In genomic region chr15:38374477-38374876, GRCh38 we compare ENCODE assay signal across 18 cellular contexts.
DNase-seq lines count a peak whose midpoint lies in the region; ATAC-seq and TF ChIP-seq lines count a peak whose summit lies in the region.
"Had no signal": no experiment of that assay in that cellular context is flagged by ENCODE, and none has a peak within 500 bp of the region (broad histone marks: within the 10 kb centered on the region; RNA-seq: fewer than 3 reads in every experiment).

No MANE protein-coding gene starts in this region.

- H3K4me1 ChIP-seq in heart left ventricle = peaks cover 0 to 54% (median 41%) of the 10 kb centered on the region in 12 donors
- peaks cover 0 to 20% of the 10 kb centered on the region in 2 donors for H3K4me1 ChIP-seq in right atrium auricular region
- peaks cover 0 to 25% (median 0%) of the 10 kb centered on the region in 3 donors for H3K4me1 ChIP-seq in gastroesophageal sphincter
- H3K4me1 ChIP-seq in Karpas-422 (ENCODE audit: low read length) = no peaks in the 10 kb centered on the region
- H3K4me1 ChIP-seq: BE2C had no signal

- H3K4me2 ChIP-seq in Karpas-422 (ENCODE audit: low read depth, low read length, poor library complexity, severe bottlenecking) = no peak overlapping the region

- H3K27ac ChIP-seq in heart left ventricle (peak overlapping the region in 10 of 12 donors; percentile 2 to 84 (median 57)), right atrium auricular region (peak overlapping the region in 1 of 2 donors; percentile 45), gastroesophageal sphincter (no peak overlapping the region), Karpas-422 (ENCODE audit: low read length) (no peak overlapping the region)

- H3K9me3 ChIP-seq in heart left ventricle = no peaks in the 10 kb centered on the region
- H3K9me3 ChIP-seq in right atrium auricular region = no peaks in the 10 kb centered on the region
- no peaks in the 10 kb centered on the region for H3K9me3 ChIP-seq in gastroesophageal sphincter
- no peaks in the 10 kb centered on the region for H3K9me3 ChIP-seq in Karpas-422 (ENCODE audit: low read length)
- H3K9me3 ChIP-seq: BE2C had no signal

- no peaks in the 10 kb centered on the region for H3K9me2 ChIP-seq in Karpas-422 (replicated peaks; ENCODE audit: insufficient read depth, low read length)

- H2AFZ ChIP-seq in Karpas-422 (ENCODE audit: low read length) = no peak overlapping the region

- H4K20me1 ChIP-seq in Karpas-422 (ENCODE audit: insufficient read depth, low read depth, low read length) = no peaks in the 10 kb centered on the region

- peak; percentile 49 to 63 (median 57) for ATAC-seq in heart left ventricle
- ATAC-seq in gastroesophageal sphincter = peak; percentile 72
- ATAC-seq in omental fat pad (ENCODE audit: low FRiP score) = peak; percentile 95
- ATAC-seq in GM18511 (IDR thresholded peaks at IDR 0.05; ENCODE audit: unreplicated experiment) = no peak
- ATAC-seq in HG03439 (IDR thresholded peaks at IDR 0.05; ENCODE audit: unreplicated experiment) = no peak
- no peak for ATAC-seq in GM18505 (IDR thresholded peaks at IDR 0.05; ENCODE audit: unreplicated experiment)
- ATAC-seq: K562 had no signal

- TF ChIP-seq EP300 in gastroesophageal sphincter (IDR thresholded peaks at IDR 0.05) = no peak

- WGBS in heart left ventricle, 4 donors = 32 to 59% (median 46%) methylated on average over 3 of the region's 3 CpGs
- 44 to 53% methylated on average over 2 to 3 of the region's 3 CpGs for WGBS in gastroesophageal sphincter (ENCODE audit: low coverage in 1 of 2), 2 donors

- TF ChIP-seq POLR2A in heart left ventricle (IDR thresholded peaks at IDR 0.05) = no peak
- TF ChIP-seq POLR2A in gastroesophageal sphincter (IDR thresholded peaks at IDR 0.05) = no peak
- no peak for TF ChIP-seq POLR2A in GM18505 (IDR thresholded peaks at IDR 0.05; ENCODE audit: borderline replicate concordance, extremely low read depth, insufficient read depth, insufficient read length)

- no peak overlapping the region for H3K9ac ChIP-seq in Karpas-422 (ENCODE audit: low read length)

- H3K27me3 ChIP-seq in heart left ventricle (no peaks in the 10 kb centered on the region), right atrium auricular region (no peaks in the 10 kb centered on the region), gastroesophageal sphincter (no peaks in the 10 kb centered on the region), Karpas-422 (ENCODE audit: low read length) (no peaks in the 10 kb centered on the region)
- H3K27me3 ChIP-seq: BE2C had no signal

- H3K79me2 ChIP-seq in Karpas-422 (ENCODE audit: low read length) = no peaks in the 10 kb centered on the region

- TF ChIP-seq CTCF in heart left ventricle (IDR thresholded peaks at IDR 0.05) = no peak
- TF ChIP-seq CTCF in right atrium auricular region (IDR thresholded peaks at IDR 0.05) = no peak
- no peak for TF ChIP-seq CTCF in gastroesophageal sphincter (IDR thresholded peaks at IDR 0.05)
- no peak for TF ChIP-seq CTCF in omental fat pad (IDR thresholded peaks at IDR 0.05)

- H3K4me3 ChIP-seq in heart left ventricle (no peak overlapping the region), right atrium auricular region (no peak overlapping the region), gastroesophageal sphincter (no peak overlapping the region), Karpas-422 (ENCODE audit: low read length) (no peak overlapping the region)
- H3K4me3 ChIP-seq: K562 had no signal

- no peaks in the 10 kb centered on the region for H3K36me3 ChIP-seq in heart left ventricle
- H3K36me3 ChIP-seq in right atrium auricular region = no peaks in the 10 kb centered on the region
- H3K36me3 ChIP-seq in gastroesophageal sphincter = no peaks in the 10 kb centered on the region
- H3K36me3 ChIP-seq in Karpas-422 (ENCODE audit: insufficient read depth, low read length) = no peaks in the 10 kb centered on the region
- H3K36me3 ChIP-seq: BE2C had no signal

- intact Hi-C loops in heart left ventricle (cut with DNase I) = loop anchor here in 1 of 10 donors (10.0 kb wide), 1 partner anchor 300 kb away; no protein-coding TSS in a partner anchor

- DNase-seq in heart left ventricle (peak in 2 of 5 donors; percentile 25 to 45), right atrium auricular region (ENCODE audit: low spot score) (no peak), omental fat pad (ENCODE audit: low spot score) (no peak), Karpas-422 (no peak)
- DNase-seq: 8988T; BE2C; CD4-positive, alpha-beta T cell; NCI-H1417 treated with DMSO at 0.1 percent for 48 hours; NCI-H1930; NCI-H2171; NCI-H446; OCI-M1; RPMI8226 had no signal

Comparison
In these comparisons a context has a peak if more than half of its experiments do, and no peak if none do; other contexts are left out.
1. ATAC-seq: peak in heart left ventricle (4 of 4), gastroesophageal sphincter (single experiment) and omental fat pad (single experiment); none in GM18511 (single experiment), HG03439 (single experiment) and GM18505 (single experiment).
2. H3K27ac ChIP-seq: peak in heart left ventricle (10 of 12); none in gastroesophageal sphincter (0 of 4) and Karpas-422 (single experiment).